ENCODE assay signal across 8 cellular contexts in the genomic region with DNA sequence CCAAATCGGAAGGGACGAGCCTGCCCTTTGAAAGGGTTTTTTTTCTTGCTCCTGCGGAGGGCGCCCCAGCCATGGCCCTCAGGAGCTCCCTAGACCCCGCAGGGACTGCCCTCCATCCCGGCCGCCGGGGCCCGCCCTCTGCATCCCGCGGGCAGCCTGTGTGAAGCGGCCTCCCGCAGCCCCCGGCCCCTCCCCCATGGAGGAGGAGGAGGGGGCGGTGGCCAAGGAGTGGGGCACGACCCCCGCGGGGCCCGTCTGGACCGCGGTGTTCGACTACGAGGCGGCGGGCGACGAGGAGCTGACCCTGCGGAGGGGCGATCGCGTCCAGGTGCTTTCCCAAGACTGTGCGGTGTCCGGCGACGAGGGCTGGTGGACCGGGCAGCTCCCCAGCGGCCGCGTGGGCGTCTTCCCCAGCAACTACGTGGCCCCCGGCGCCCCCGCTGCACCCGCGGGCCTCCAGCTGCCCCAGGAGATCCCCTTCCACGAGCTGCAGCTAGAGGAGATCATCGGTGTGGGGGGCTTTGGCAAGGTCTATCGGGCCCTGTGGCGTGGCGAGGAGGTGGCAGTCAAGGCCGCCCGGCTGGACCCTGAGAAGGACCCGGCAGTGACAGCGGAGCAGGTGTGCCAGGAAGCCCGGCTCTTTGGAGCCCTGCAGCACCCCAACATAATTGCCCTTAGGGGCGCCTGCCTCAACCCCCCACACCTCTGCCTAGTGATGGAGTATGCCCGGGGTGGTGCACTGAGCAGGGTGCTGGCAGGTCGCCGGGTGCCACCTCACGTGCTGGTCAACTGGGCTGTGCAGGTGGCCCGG. TPM values are rescaled to one million over a fixed set of nuclear protein-coding genes. Genes with fewer than 3 reads are reported as not detected.
DNase-seq lines count a peak whose midpoint lies in the region; ATAC-seq and TF ChIP-seq lines count a peak whose summit lies in the region.

No MANE protein-coding gene starts in this region.

- H3K4me3 ChIP-seq in RWPE2 (ENCODE audit: severe bottlenecking) (peak overlapping the region; percentile 66), lower leg skin (ENCODE audit: low read depth, poor library complexity, severe bottlenecking) (peak overlapping the region; percentile 60)

- TF ChIP-seq POLR2A in lower leg skin (IDR thresholded peaks at IDR 0.05), result no peak

- TF ChIP-seq CTCF in RWPE2 (IDR thresholded peaks at IDR 0.05; ENCODE audit: poor library complexity, severe bottlenecking) (no peak), lower leg skin (IDR thresholded peaks at IDR 0.05) (no peak)

- WGBS in lower leg skin, 2 donors, result 5 to 62% methylated on average over 8 to 45 of the region's 62 CpGs

- H3K4me1 ChIP-seq in RWPE2 (ENCODE audit: insufficient read depth, poor library complexity, severe bottlenecking), result no peaks in the 10 kb centered on the region

- H3K36me3 ChIP-seq in RWPE2 (ENCODE audit: low read depth), result no peaks in the 10 kb centered on the region

- peak; percentile 7 for ATAC-seq in HG02798 (IDR thresholded peaks at IDR 0.05; ENCODE audit: poor library complexity, unreplicated experiment)
- no peak for ATAC-seq in RWPE2 (ENCODE audit: low read depth)
- no peak for ATAC-seq in GM18520 (IDR thresholded peaks at IDR 0.05; ENCODE audit: unreplicated experiment)

- intact Hi-C loops in lower leg skin (cut with DNase I; ENCODE audit: low total_unique reads), result no loop called here

- H3K27me3 ChIP-seq in RWPE2 (ENCODE audit: insufficient read depth, poor library complexity, severe bottlenecking), result no peaks in the 10 kb centered on the region

- no peaks in the 10 kb centered on the region for H3K9me3 ChIP-seq in RWPE2 (ENCODE audit: severe bottlenecking)

- H3K27ac ChIP-seq in RWPE2 (ENCODE audit: poor library complexity, severe bottlenecking) (no peak overlapping the region), substantia nigra (ENCODE audit: low read depth, low read length, poor library complexity, severe bottlenecking) (peak overlapping the region; percentile 26)

- DNase-seq in SHP77 (lab: John Stamatoyannopoulos, UW) (peak; percentile 27 to 50), SHP77 treated with DMSO at 0.1 percent for 48 hours (lab: John Stamatoyannopoulos, UW) (no peak), RWPE2 (ENCODE audit: low spot score) (no peak), cerebellum (ENCODE audit: low spot score) (peak; percentile 40), lower leg skin (ENCODE audit: low spot score in 2 of 2) (no peak), substantia nigra (lab: John Stamatoyannopoulos, UW) (peak in 14 of 49 donors; percentile 12 to 70 (median 32))

RNA-seq across cellular contexts. Expression of gene MAP3K10, which starts 0.8 kb away (rescaled TPM):
- total RNA-seq in cerebellum (17.7 TPM), lower leg skin (10 to 100 TPM; 10.2 to 24.8 (median 11.6) TPM)

RNA-seq across cellular contexts. Expression of gene TTC9B, which starts 26.1 kb away (rescaled TPM):
- 15.0 TPM for total RNA-seq in cerebellum
- total RNA-seq in lower leg skin, result not detected

RNA-seq across cellular contexts. Expression of gene CCNP, which starts 34.4 kb away (rescaled TPM):
- 0.18 TPM for total RNA-seq in cerebellum
- under 1 TPM in 1 of 4 donors, not detected in 3; 0.29 TPM for total RNA-seq in lower leg skin

Comparison
In these comparisons a context has a peak if more than half of its experiments do, and no peak if none do; other contexts are left out.
1. DNase-seq: peak in SHP77 (2 of 2) and cerebellum (single experiment); none in SHP77 treated with DMSO at 0.1 percent for 48 hours (single experiment), RWPE2 (single experiment) and lower leg skin (0 of 2).
2. RNA of gene TTC9B, which starts 26.1 kb away (total RNA-seq): 15.0 TPM in cerebellum (single experiment); not detected in lower leg skin; every median in the first group is over 10 times any median in the second.